1 cellular context compared by ENCODE assay signal in the genomic region with DNA sequence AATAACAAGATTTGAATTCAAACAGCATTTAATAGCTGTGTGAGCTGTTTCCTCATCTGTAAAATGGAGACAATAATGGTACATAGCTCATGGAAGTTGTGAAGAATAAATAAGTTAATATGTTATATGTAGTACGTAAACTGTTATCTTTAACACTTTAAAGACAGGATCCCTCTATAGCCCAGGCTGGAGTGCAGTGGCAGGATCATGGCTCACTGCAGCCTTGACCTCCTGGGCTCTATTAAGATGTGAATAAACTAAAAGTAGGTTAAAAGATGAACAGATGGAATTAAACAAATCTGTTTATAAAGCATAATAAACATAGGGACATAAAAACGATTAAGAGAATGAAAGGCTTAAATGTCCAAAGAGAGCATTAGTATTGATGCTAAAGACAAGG.
TF ChIP-seq lines count a peak whose summit lies in the region.

No MANE protein-coding gene starts in this region.

TF ChIP-seq in HepG2, 621 proteins besides CTCF, POLR2A, EP300 and RAD21:
- TF ChIP-seq, protein P1, sequence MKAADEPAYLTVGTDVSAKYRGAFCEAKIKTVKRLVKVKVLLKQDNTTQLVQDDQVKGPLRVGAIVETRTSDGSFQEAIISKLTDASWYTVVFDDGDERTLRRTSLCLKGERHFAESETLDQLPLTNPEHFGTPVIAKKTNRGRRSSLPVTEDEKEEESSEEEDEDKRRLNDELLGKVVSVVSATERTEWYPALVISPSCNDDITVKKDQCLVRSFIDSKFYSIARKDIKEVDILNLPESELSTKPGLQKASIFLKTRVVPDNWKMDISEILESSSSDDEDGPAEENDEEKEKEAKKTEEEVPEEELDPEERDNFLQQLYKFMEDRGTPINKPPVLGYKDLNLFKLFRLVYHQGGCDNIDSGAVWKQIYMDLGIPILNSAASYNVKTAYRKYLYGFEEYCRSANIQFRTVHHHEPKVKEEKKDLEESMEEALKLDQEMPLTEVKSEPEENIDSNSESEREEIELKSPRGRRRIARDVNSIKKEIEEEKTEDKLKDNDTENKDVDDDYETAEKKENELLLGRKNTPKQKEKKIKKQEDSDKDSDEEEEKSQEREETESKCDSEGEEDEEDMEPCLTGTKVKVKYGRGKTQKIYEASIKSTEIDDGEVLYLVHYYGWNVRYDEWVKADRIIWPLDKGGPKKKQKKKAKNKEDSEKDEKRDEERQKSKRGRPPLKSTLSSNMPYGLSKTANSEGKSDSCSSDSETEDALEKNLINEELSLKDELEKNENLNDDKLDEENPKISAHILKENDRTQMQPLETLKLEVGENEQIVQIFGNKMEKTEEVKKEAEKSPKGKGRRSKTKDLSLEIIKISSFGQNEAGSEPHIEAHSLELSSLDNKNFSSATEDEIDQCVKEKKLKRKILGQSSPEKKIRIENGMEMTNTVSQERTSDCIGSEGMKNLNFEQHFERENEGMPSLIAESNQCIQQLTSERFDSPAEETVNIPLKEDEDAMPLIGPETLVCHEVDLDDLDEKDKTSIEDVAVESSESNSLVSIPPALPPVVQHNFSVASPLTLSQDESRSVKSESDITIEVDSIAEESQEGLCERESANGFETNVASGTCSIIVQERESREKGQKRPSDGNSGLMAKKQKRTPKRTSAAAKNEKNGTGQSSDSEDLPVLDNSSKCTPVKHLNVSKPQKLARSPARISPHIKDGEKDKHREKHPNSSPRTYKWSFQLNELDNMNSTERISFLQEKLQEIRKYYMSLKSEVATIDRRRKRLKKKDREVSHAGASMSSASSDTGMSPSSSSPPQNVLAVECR (CRISPR knock-in tag; IDR thresholded peaks at IDR 0.05; ENCODE audit: borderline replicate concordance) = 0 out of 2 replicates have a peak, but pooled peaks have one; percentile 13
- TF ChIP-seq ELF4 (CRISPR knock-in tag; IDR thresholded peaks at IDR 0.05; ENCODE audit: borderline replicate concordance) (peak; percentile 54; the same call in 1 of the 2 replicates), CREM (IDR thresholded peaks at IDR 0.05) (0 out of 2 replicates have a peak, but pooled peaks have one; percentile 7), CREM (CRISPR knock-in tag; IDR thresholded peaks at IDR 0.05) (no peak), ATAD3A (CRISPR knock-in tag; IDR thresholded peaks at IDR 0.05) (no peak), ZNF660 (CRISPR knock-in tag; IDR thresholded peaks at IDR 0.05; ENCODE audit: borderline replicate concordance, low read depth) (no peak), ZNF652 (CRISPR knock-in tag; IDR thresholded peaks at IDR 0.05; ENCODE audit: borderline replicate concordance, low read depth) (peak; percentile 86), FOXA3 (CRISPR knock-in tag; IDR thresholded peaks at IDR 0.05) (peak; percentile 0; the same call in 1 of the 2 replicates), SOX6 (IDR thresholded peaks at IDR 0.05) (no peak), SOX6 (CRISPR knock-in tag; IDR thresholded peaks at IDR 0.05) (no peak)
